17 cellular contexts compared by ENCODE assay signal in the genomic region with DNA sequence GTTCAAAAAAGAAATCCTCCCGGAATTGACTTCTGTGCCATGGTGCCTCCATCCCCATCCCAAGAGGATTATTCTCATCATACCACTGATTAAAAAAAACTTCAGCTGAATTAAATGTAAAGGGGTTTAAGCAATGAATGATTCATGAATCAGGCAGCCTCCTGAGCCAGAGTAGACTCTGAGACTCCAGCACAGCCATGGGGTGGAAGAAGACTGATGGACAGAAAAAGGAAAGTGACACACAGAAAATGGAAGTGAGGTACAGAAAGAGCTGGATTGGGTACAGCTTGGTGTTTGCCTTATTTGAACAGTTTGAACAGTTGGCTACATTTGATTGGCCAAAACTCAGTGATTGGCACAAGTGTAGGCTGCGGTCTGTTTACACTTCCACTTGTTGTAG.
"Had no signal": no experiment of that assay in that cellular context is flagged by ENCODE, and none has a peak within 500 bp of the region (broad histone marks: within the 10 kb centered on the region; RNA-seq: fewer than 3 reads in every experiment).

No MANE protein-coding gene starts in this region.

- ATAC-seq: activated CD8-positive, alpha-beta memory T cell treated with anti-CD3 and anti-CD28 coated beads, Interleukin-2, amount 10 ng/mL, durations not matched to agents 7 days and 5 days; activated T-cell treated with anti-CD3 and anti-CD28 coated beads, Interleukin-2, amount 50 U/mL, for 4 hours; left ventricle myocardium superior; pancreas had no signal

- H3K4me3 ChIP-seq: pancreas, thyroid gland, uterus had no signal

- H3K27me3 ChIP-seq: thyroid gland, uterus had no signal

- H3K36me3 Mint-ChIP-seq: activated CD8-positive, alpha-beta memory T cell treated with anti-CD3 and anti-CD28 coated beads, Interleukin-2, amount 10 ng/mL, durations not matched to agents 7 days and 5 days; activated naive CD8-positive, alpha-beta T cell treated with anti-CD3 and anti-CD28 coated beads for 36 hours had no signal

- H3K9me3 ChIP-seq: pancreas, thyroid gland, uterus had no signal

- H3K36me3 ChIP-seq: pancreas, thyroid gland, uterus had no signal

- H3K9me3 Mint-ChIP-seq: activated naive CD8-positive, alpha-beta T cell treated with anti-CD3 and anti-CD28 coated beads for 36 hours; activated T-cell treated with anti-CD3 and anti-CD28 coated beads, Interleukin-2, amount 50 U/mL, for 4 hours; T-helper 2 cell treated with Interferon-gamma antibody and Interleukin-4, amounts not matched to agents 5 μg/mL and 100 μg/mL, for 36 hours had no signal

- H3K4me3 Mint-ChIP-seq: activated CD8-positive, alpha-beta memory T cell treated with anti-CD3 and anti-CD28 coated beads, Interleukin-2, amount 10 ng/mL, durations not matched to agents 7 days and 5 days; activated naive CD8-positive, alpha-beta T cell treated with anti-CD3 and anti-CD28 coated beads for 36 hours; activated T-cell treated with anti-CD3 and anti-CD28 coated beads, Interleukin-2, amount 50 U/mL, for 4 hours; neural crest cell; T-helper 2 cell treated with Interferon-gamma antibody and Interleukin-4, amounts not matched to agents 5 μg/mL and 100 μg/mL, for 36 hours had no signal

- H3K4me1 ChIP-seq: thyroid gland, uterus had no signal

- H3K27ac ChIP-seq: pancreas, thyroid gland, uterus had no signal

- DNase-seq: activated CD8-positive, alpha-beta memory T cell treated with anti-CD3 and anti-CD28 coated beads, Interleukin-2, amount 10 ng/mL, durations not matched to agents 7 days and 5 days; activated gamma-delta T cell; activated naive CD8-positive, alpha-beta T cell treated with anti-CD3 and anti-CD28 coated beads for 36 hours; activated T-cell treated with anti-CD3 and anti-CD28 coated beads, Interleukin-2, amount 50 U/mL, for 4 hours; aorta; central memory CD4-positive, alpha-beta T cell; cortex of kidney; effector memory CD4-positive, alpha-beta T cell; erythroblast; kidney; left ventricle myocardium superior; pancreas; small intestine; thyroid gland; uterus had no signal

- H3K27ac Mint-ChIP-seq: activated CD8-positive, alpha-beta memory T cell treated with anti-CD3 and anti-CD28 coated beads, Interleukin-2, amount 10 ng/mL, durations not matched to agents 7 days and 5 days; activated naive CD8-positive, alpha-beta T cell treated with anti-CD3 and anti-CD28 coated beads for 36 hours; T-helper 2 cell treated with Interferon-gamma antibody and Interleukin-4, amounts not matched to agents 5 μg/mL and 100 μg/mL, for 36 hours had no signal
